ENCODE assay signal across 13 cellular contexts in the genomic region with DNA sequence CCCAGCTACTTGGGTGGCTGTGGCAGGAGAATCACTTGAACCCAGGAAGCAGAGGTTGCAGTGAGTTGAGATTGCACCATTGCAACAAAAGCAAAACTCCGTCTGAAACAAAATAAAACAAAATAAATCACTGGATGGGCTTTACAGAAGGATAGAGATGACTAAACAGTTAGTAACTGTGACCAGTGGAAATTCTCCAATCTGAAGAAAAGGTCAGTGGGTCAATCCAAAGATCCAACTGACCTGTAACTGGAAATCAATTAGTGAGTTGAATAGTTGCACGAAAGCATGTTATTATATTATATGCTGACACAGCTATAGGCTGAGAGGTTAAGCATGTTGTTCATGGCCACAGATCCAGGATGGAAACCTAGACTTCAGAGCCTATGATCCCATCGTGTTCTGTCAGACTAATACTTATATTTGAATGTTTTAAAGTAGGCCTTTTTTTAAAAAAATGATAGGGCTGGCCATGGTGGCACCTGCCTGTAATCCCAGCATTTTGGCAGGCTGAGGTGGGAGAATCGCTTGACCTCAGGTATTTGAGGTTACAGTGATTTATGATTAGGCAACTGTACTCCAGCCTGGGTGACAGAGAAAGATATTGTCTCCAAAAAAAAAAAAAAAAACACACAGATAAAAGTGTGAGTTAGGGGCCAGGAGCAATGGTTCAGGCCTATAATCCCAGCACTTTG. TPM values are rescaled to one million over a fixed set of nuclear protein-coding genes. Genes with fewer than 3 reads are reported as not detected.
DNase-seq lines count a peak whose midpoint lies in the region; ATAC-seq and TF ChIP-seq lines count a peak whose summit lies in the region.
"Had no signal": no experiment of that assay in that cellular context is flagged by ENCODE, and none has a peak within 500 bp of the region (broad histone marks: within the 10 kb centered on the region; RNA-seq: fewer than 3 reads in every experiment).

No MANE protein-coding gene starts in this region.

- in situ Hi-C loops in GM23248 (cut with MboI): no loop called here
- in situ Hi-C loops in HAP-1 (cut with MboI; ENCODE audit: low sequenced_read_pairs): no loop called here

- no peak for TF ChIP-seq CTCF in 22Rv1 (IDR thresholded peaks at IDR 0.05)
- no peak for TF ChIP-seq CTCF in adrenal gland (IDR thresholded peaks at IDR 0.05)

- H3K27ac Mint-ChIP-seq in memory B cell: no peak overlapping the region

- 44 to 49% methylated on average over 4 of the region's 4 CpGs for WGBS in GM23248 (ENCODE audit: low coverage in 1 of 2, low lambda C conversion rate in 2 of 2, missing lambda C conversion rate in 2 of 2), 2 experiments
- 33 to 47% (median 38%) methylated on average over 4 of the region's 4 CpGs for WGBS in adrenal gland, 4 donors

- peak overlapping the region; percentile 100 for H3K27ac ChIP-seq in 22Rv1
- H3K27ac ChIP-seq in GM23248: peak overlapping the region; percentile 94
- H3K27ac ChIP-seq in adrenal gland: peak overlapping the region; percentile 76 to 99 (median 90)

- H3K79me2 ChIP-seq in GM23248 (ENCODE audit: insufficient read depth): 0 out of 2 replicates have a peak, but pooled peaks cover 6% of the 10 kb centered on the region

- no peak for ATAC-seq in memory B cell (ENCODE audit: low read depth)
- no peak for ATAC-seq in HG02623 (IDR thresholded peaks at IDR 0.05; ENCODE audit: unreplicated experiment)
- ATAC-seq in HG03469 (IDR thresholded peaks at IDR 0.05; ENCODE audit: unreplicated experiment): no peak

- peak; percentile 79 for DNase-seq in GM23248
- peak in 1 of 7 donors; percentile 49 for DNase-seq in adrenal gland
- no peak for DNase-seq in memory B cell (ENCODE audit: low spot score in 2 of 2)
- DNase-seq in HAP-1 (ENCODE audit: low spot score in 2 of 2): no peak
- no peak for DNase-seq in stimulated activated CD4-positive, alpha-beta T cell treated with anti-CD3 and anti-CD28 coated beads, Interleukin-2, amount 100 ng/mL, for 24 hours
- DNase-seq: activated CD4-positive, alpha-beta T cell treated with anti-CD3 and anti-CD28 coated beads for 48 hours; DMS79; NCI-H446 treated with DMSO at 0.1 percent for 48 hours had no signal

- H3K9me2 ChIP-seq in GM23248 (ENCODE audit: insufficient read depth): no peaks in the 10 kb centered on the region

- H3K4me1 ChIP-seq in GM23248 (ENCODE audit: insufficient read depth) (peaks cover 28% of the 10 kb centered on the region), adrenal gland (replicated peaks in 1 of 2) (peaks cover 24 to 37% of the 10 kb centered on the region in 2 donors), HAP-1 (peaks cover 8% of the 10 kb centered on the region)

- no peaks in the 10 kb centered on the region for H4K20me1 ChIP-seq in GM23248 (ENCODE audit: insufficient read depth)

- intact Hi-C loops in adrenal gland (cut with DNase I): no loop called here

- peaks cover 10% of the 10 kb centered on the region for H3K36me3 Mint-ChIP-seq in memory B cell

- H3K27me3 ChIP-seq in GM23248 (replicated peaks; ENCODE audit: insufficient read depth) (no peaks in the 10 kb centered on the region), adrenal gland (no peaks in the 10 kb centered on the region), HAP-1 (ENCODE audit: low read depth) (no peaks in the 10 kb centered on the region)
- H3K27me3 ChIP-seq: neutrophil had no signal

- peak overlapping the region; percentile 97 for H3K4me3 Mint-ChIP-seq in memory B cell

- H3K4me3 ChIP-seq in GM23248: no peak overlapping the region
- H3K4me3 ChIP-seq in adrenal gland: peak overlapping the region in 1 of 4 donors; percentile 77
- H3K4me3 ChIP-seq in HAP-1: no peak overlapping the region

- H3K4me2 ChIP-seq in GM23248 (ENCODE audit: unreplicated experiment): peak overlapping the region; percentile 87

- H3K36me3 ChIP-seq in GM23248 (ENCODE audit: low read depth) (no peaks in the 10 kb centered on the region), adrenal gland (replicated peaks in 1 of 2) (peaks cover 0 to 37% of the 10 kb centered on the region in 2 donors), HAP-1 (replicated peaks) (peaks cover 11% of the 10 kb centered on the region)

- no peak overlapping the region for H2AFZ ChIP-seq in GM23248

- peaks cover 44% of the 10 kb centered on the region for H3F3A ChIP-seq in GM23248 (ENCODE audit: insufficient read depth)

- H3K9ac ChIP-seq in GM23248: peak overlapping the region; percentile 87; the same call in 1 of the 2 replicates

- TF ChIP-seq POLR2A in adrenal gland (IDR thresholded peaks at IDR 0.05): no peak

- H3K9me3 Mint-ChIP-seq in memory B cell: no peaks in the 10 kb centered on the region

- peaks cover 16% of the 10 kb centered on the region for H3K4me1 Mint-ChIP-seq in memory B cell

- no peaks in the 10 kb centered on the region for H3K27me3 Mint-ChIP-seq in memory B cell

- H3K9me3 ChIP-seq in GM23248 (ENCODE audit: low read depth) (no peaks in the 10 kb centered on the region), adrenal gland (replicated peaks in 1 of 3) (no peaks in the 10 kb centered on the region), HAP-1 (no peaks in the 10 kb centered on the region)
- H3K9me3 ChIP-seq: neutrophil had no signal

RNA-seq across cellular contexts. Expression of a gene that starts 1.4 kb away (rescaled TPM):
- 29.7 and 31.6 TPM in 2 replicates for total RNA-seq in GM23248 (2014; rRNA removed; shearing (Covaris generic))
- polyA plus RNA-seq in GM23248 (2016; fragmentation: Nextera tagmentation; extraction: Ambion mirVana) (106 and 107 TPM in 2 replicates), adrenal gland (100 to 1,000 TPM; 308 to 701 (median 481) TPM)
- total RNA-seq in adrenal gland: 100 to 1,000 TPM; 164 to 570 (median 444) TPM

RNA-seq across cellular contexts. Expression of a gene that starts 17.4 kb away (rescaled TPM):
- total RNA-seq in GM23248 (2014; rRNA removed; shearing (Covaris generic)): not detected in 2 replicates
- polyA plus RNA-seq in GM23248 (2016; fragmentation: Nextera tagmentation; extraction: Ambion mirVana) (0.19 TPM in 1 of 2 replicates, not detected in the other), adrenal gland (1 to 10 TPM in 2 of 3 donors, under 1 TPM in 1; 0.64 to 4.5 (median 1.5) TPM)
- 1 to 10 TPM in 2 of 8 donors, under 1 TPM in 1, not detected in 5; 0.30 to 3.1 (median 1.9) TPM for total RNA-seq in adrenal gland
- total RNA-seq: endothelial cell of umbilical vein had no signal

RNA-seq across cellular contexts. Expression of a gene that starts 19.6 kb away (rescaled TPM):
- 208 and 245 TPM in 2 replicates for total RNA-seq in GM23248 (2014; rRNA removed; shearing (Covaris generic))
- polyA plus RNA-seq in GM23248 (2016; fragmentation: Nextera tagmentation; extraction: Ambion mirVana) (123 and 126 TPM in 2 replicates), adrenal gland (100 to 1,000 TPM; 195 to 241 (median 220) TPM)
- 100 to 1,000 TPM; 133 to 295 (median 191) TPM for total RNA-seq in adrenal gland

RNA-seq across cellular contexts. Expression of a gene that starts 41.2 kb away (rescaled TPM):
- not detected in 2 replicates for total RNA-seq in GM23248 (2014; rRNA removed; shearing (Covaris generic))
- polyA plus RNA-seq in GM23248 (2016; fragmentation: Nextera tagmentation; extraction: Ambion mirVana): not detected in 2 replicates
- not detected for total RNA-seq in adrenal gland
- 1 to 10 TPM in 1 of 3 donors, not detected in 2; 1.0 TPM for polyA plus RNA-seq in adrenal gland
- total RNA-seq: endothelial cell of umbilical vein had no signal
- polyA plus RNA-seq: endothelial cell of umbilical vein had no signal

RNA-seq across cellular contexts. Expression of a gene that starts 47.9 kb away (rescaled TPM):
- 1.0 and 5.8 TPM in 2 replicates for total RNA-seq in GM23248 (2014; rRNA removed; shearing (Covaris generic))
- polyA plus RNA-seq in GM23248 (2016; fragmentation: Nextera tagmentation; extraction: Ambion mirVana) (2.0 and 2.6 TPM in 2 replicates), adrenal gland (10 to 100 TPM in 1 of 3 donors, 1 to 10 TPM in 2; 5.6 to 24.1 (median 7.1) TPM)
- 10 to 100 TPM in 1 of 8 donors, 1 to 10 TPM in 6, under 1 TPM in 1; 0.54 to 11.4 (median 4.8) TPM for total RNA-seq in adrenal gland
